6 cellular contexts compared by ENCODE assay signal in the genomic region with DNA sequence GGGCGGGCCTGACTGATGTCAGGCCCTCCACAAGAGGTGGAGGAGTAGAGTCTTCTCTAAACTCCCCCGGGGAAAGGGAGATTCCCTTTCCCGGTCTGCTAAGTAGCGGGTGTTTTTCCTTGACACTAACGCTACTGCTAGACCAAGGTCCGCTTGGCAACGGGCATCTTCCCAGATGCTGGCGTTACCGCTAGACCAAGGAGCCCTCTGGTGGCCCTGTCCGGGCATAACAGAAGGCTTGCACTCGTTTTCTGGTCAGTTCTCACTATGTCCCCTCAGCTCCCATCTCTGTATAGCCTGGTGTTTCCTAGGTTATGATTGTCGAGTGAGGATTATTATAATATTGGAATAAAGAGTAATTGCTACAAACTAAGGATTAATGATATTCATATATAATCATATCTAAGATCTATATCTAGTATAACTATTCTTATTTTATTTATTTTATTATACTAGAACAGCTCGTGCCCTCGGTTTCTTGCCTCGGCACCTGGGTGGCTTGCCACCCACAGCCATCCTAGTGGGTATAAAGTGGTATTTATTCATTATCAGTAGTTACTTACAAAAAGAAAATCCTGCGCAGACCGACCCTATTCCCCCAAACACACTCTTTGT. TPM values are rescaled to one million over a fixed set of nuclear protein-coding genes. Genes with fewer than 3 reads are reported as not detected.
DNase-seq lines count a peak whose midpoint lies in the region; ATAC-seq and TF ChIP-seq lines count a peak whose summit lies in the region.
"Not testable (repeated sequence)": the region's sequence is repeated elsewhere in the genome, so short reads cannot be mapped to it uniquely, and the experiment has no call there.

No MANE protein-coding gene starts in this region.

- H3K4me1 Mint-ChIP-seq in activated CD4-positive, alpha-beta T cell treated with anti-CD3 and anti-CD28 coated beads, Interleukin-2, amount 10 ng/mL, durations not matched to agents 24 days and 14 days = peaks cover 14% of the 10 kb centered on the region
- not testable (repeated sequence) for H3K4me1 Mint-ChIP-seq in memory B cell

- not testable (repeated sequence) for H3K27me3 ChIP-seq in upper lobe of right lung

- not testable (repeated sequence) for H3K4me3 Mint-ChIP-seq in activated CD4-positive, alpha-beta T cell treated with anti-CD3 and anti-CD28 coated beads, Interleukin-2, amount 10 ng/mL, durations not matched to agents 24 days and 14 days; memory B cell

- H3K4me3 ChIP-seq in GM12865 (ENCODE audit: low read depth, low read length); epithelial cell of proximal tubule (ENCODE audit: low read depth, low read length); upper lobe of right lung: not testable (repeated sequence)

- not testable (repeated sequence) for ATAC-seq in memory B cell (ENCODE audit: low read depth); upper lobe of right lung

- H3K27me3 Mint-ChIP-seq in activated CD4-positive, alpha-beta T cell treated with anti-CD3 and anti-CD28 coated beads, Interleukin-2, amount 10 ng/mL, durations not matched to agents 24 days and 14 days; memory B cell: not testable (repeated sequence)

- H3K27ac ChIP-seq in upper lobe of right lung = not testable (repeated sequence)

- DNase-seq in GM12865 (ENCODE audit: low read depth) (peak; percentile 51), NCI-H2227 treated with DMSO at 0.1 percent for 48 hours (lab: John Stamatoyannopoulos, UW) (peak; percentile 62), memory B cell (ENCODE audit: low spot score in 2 of 2) (peak; percentile 23 to 32)
- DNase-seq in activated CD4-positive, alpha-beta T cell treated with anti-CD3 and anti-CD28 coated beads, Interleukin-2, amount 10 ng/mL, durations not matched to agents 24 days and 14 days = peak; percentile 75
- not testable (repeated sequence) for DNase-seq in epithelial cell of proximal tubule (ENCODE audit: low read depth); upper lobe of right lung

- TF ChIP-seq CTCF in GM12865 (IDR thresholded peaks at IDR 0.05; ENCODE audit: insufficient read depth, low read depth, low read length, missing control alignments) (peak; percentile 51), epithelial cell of proximal tubule (conservative IDR thresholded peaks at IDR 0.05; ENCODE audit: low read depth, low read length) (peak; percentile 65), upper lobe of right lung (IDR thresholded peaks at IDR 0.05) (peak; percentile 68)

- H3K36me3 ChIP-seq in upper lobe of right lung = peaks cover 100% of the 10 kb centered on the region

- peaks cover 62% of the 10 kb centered on the region for H3K36me3 Mint-ChIP-seq in activated CD4-positive, alpha-beta T cell treated with anti-CD3 and anti-CD28 coated beads, Interleukin-2, amount 10 ng/mL, durations not matched to agents 24 days and 14 days (ENCODE audit: low read depth)
- peaks cover 23% of the 10 kb centered on the region for H3K36me3 Mint-ChIP-seq in memory B cell

- not testable (repeated sequence) for H3K4me1 ChIP-seq in upper lobe of right lung

- H3K27ac Mint-ChIP-seq in activated CD4-positive, alpha-beta T cell treated with anti-CD3 and anti-CD28 coated beads, Interleukin-2, amount 10 ng/mL, durations not matched to agents 24 days and 14 days; memory B cell: not testable (repeated sequence)

- not testable (repeated sequence) for H3K9me3 Mint-ChIP-seq in activated CD4-positive, alpha-beta T cell treated with anti-CD3 and anti-CD28 coated beads, Interleukin-2, amount 10 ng/mL, durations not matched to agents 24 days and 14 days; memory B cell

- intact Hi-C loops in activated CD4-positive, alpha-beta T cell treated with anti-CD3 and anti-CD28 coated beads, Interleukin-2, amount 10 ng/mL, durations not matched to agents 24 days and 14 days (cut with micrococcal nuclease) = not testable (repeated sequence)
- intact Hi-C loops in upper lobe of right lung (cut with DNase I) = loop anchor here (10.0 kb wide), 1 partner anchor 51 kb away; no protein-coding TSS in a partner anchor

- not testable (repeated sequence) for H3K9me3 ChIP-seq in upper lobe of right lung

RNA-seq across cellular contexts. Expression of gene BUD31, which starts 6.9 kb away (rescaled TPM):
- 136 and 147 TPM in 2 replicates for total RNA-seq in activated CD4-positive, alpha-beta T cell treated with anti-CD3 and anti-CD28 coated beads, Interleukin-2, amount 10 ng/mL, durations not matched to agents 24 days and 14 days
- 134 and 136 TPM in 2 replicates for total RNA-seq in epithelial cell of proximal tubule
- total RNA-seq in upper lobe of right lung = 72.0 TPM

RNA-seq across cellular contexts. Expression of gene PDAP1, which starts 7.2 kb away (rescaled TPM):
- 167 and 168 TPM in 2 replicates for total RNA-seq in activated CD4-positive, alpha-beta T cell treated with anti-CD3 and anti-CD28 coated beads, Interleukin-2, amount 10 ng/mL, durations not matched to agents 24 days and 14 days
- total RNA-seq in epithelial cell of proximal tubule (123 and 159 TPM in 2 replicates), upper lobe of right lung (76.4 TPM)

RNA-seq across cellular contexts. Expression of gene PTCD1, which starts 23.0 kb away (rescaled TPM):
- 10.5 and 10.7 TPM in 2 replicates for total RNA-seq in activated CD4-positive, alpha-beta T cell treated with anti-CD3 and anti-CD28 coated beads, Interleukin-2, amount 10 ng/mL, durations not matched to agents 24 days and 14 days
- total RNA-seq in epithelial cell of proximal tubule (4.0 and 7.2 TPM in 2 replicates), upper lobe of right lung (7.5 TPM)

RNA-seq across cellular contexts. Expression of gene CPSF4, which starts 23.1 kb away (rescaled TPM):
- total RNA-seq in activated CD4-positive, alpha-beta T cell treated with anti-CD3 and anti-CD28 coated beads, Interleukin-2, amount 10 ng/mL, durations not matched to agents 24 days and 14 days = 83.5 and 89.0 TPM in 2 replicates
- 15.8 and 43.1 TPM in 2 replicates for total RNA-seq in epithelial cell of proximal tubule
- total RNA-seq in upper lobe of right lung = 26.9 TPM

RNA-seq across cellular contexts. Expression of gene ARPC1B, which starts 41.1 kb away (rescaled TPM):
- total RNA-seq in activated CD4-positive, alpha-beta T cell treated with anti-CD3 and anti-CD28 coated beads, Interleukin-2, amount 10 ng/mL, durations not matched to agents 24 days and 14 days = 248 and 250 TPM in 2 replicates
- total RNA-seq in epithelial cell of proximal tubule = 378 and 509 TPM in 2 replicates
- 219 TPM for total RNA-seq in upper lobe of right lung
